Comparison of ENCODE assay signal across 23 cellular contexts in genomic region chr9:76296561-76297276, GRCh38.
DNase-seq lines count a peak whose midpoint lies in the region; ATAC-seq and TF ChIP-seq lines count a peak whose summit lies in the region.
"Had no signal": no experiment of that assay in that cellular context is flagged by ENCODE, and none has a peak within 500 bp of the region (broad histone marks: within the 10 kb centered on the region; RNA-seq: fewer than 3 reads in every experiment).

No MANE protein-coding gene starts in this region.

- no peaks in the 10 kb centered on the region for H3K79me2 ChIP-seq in Loucy (ENCODE audit: insufficient read depth, low read length)

- TF ChIP-seq CTCF in Loucy (conservative IDR thresholded peaks at IDR 0.05; ENCODE audit: low read length): no peak
- TF ChIP-seq CTCF in esophagus muscularis mucosa (IDR thresholded peaks at IDR 0.05): no peak
- no peak for TF ChIP-seq CTCF in sigmoid colon (IDR thresholded peaks at IDR 0.05)

- peak overlapping the region; percentile 18 to 55 (median 50) for H3K27ac ChIP-seq in esophagus muscularis mucosa (replicated peaks in 1 of 4)
- H3K27ac ChIP-seq in sigmoid colon: peak overlapping the region; percentile 28 to 70 (median 61)
- H3K27ac ChIP-seq: body of pancreas, dorsolateral prefrontal cortex, neutrophil, prostate gland had no signal

- H3K36me3 ChIP-seq in Loucy (ENCODE audit: insufficient read depth, low read length) (no peaks in the 10 kb centered on the region), esophagus muscularis mucosa (no peaks in the 10 kb centered on the region), sigmoid colon (no peaks in the 10 kb centered on the region)
- H3K36me3 ChIP-seq: lower lobe of right lung, neutrophil, prostate gland, vagina had no signal

- H3K9me3 ChIP-seq in Loucy (ENCODE audit: insufficient read depth, low read depth, low read length) (no peaks in the 10 kb centered on the region), esophagus muscularis mucosa (no peaks in the 10 kb centered on the region), sigmoid colon (no peaks in the 10 kb centered on the region)
- H3K9me3 ChIP-seq: body of pancreas, lower lobe of right lung, neutrophil, prostate gland, vagina had no signal

- no peaks in the 10 kb centered on the region for H3K27me3 ChIP-seq in Loucy (ENCODE audit: insufficient read depth, low read length, poor library complexity, severe bottlenecking)
- H3K27me3 ChIP-seq in esophagus muscularis mucosa: no peaks in the 10 kb centered on the region
- no peaks in the 10 kb centered on the region for H3K27me3 ChIP-seq in sigmoid colon
- H3K27me3 ChIP-seq: body of pancreas, neutrophil, vagina had no signal

- TF ChIP-seq EP300 in esophagus muscularis mucosa (IDR thresholded peaks at IDR 0.05) (no peak), sigmoid colon (IDR thresholded peaks at IDR 0.05) (no peak)

- TF ChIP-seq POLR2A in esophagus muscularis mucosa (IDR thresholded peaks at IDR 0.05; ENCODE audit: low read depth) (no peak), sigmoid colon (IDR thresholded peaks at IDR 0.05) (no peak)

- intact Hi-C loops in esophagus muscularis mucosa (cut with DNase I): loop anchor here (10.0 kb wide), 2 partner anchors 102 to 182 kb away; no protein-coding TSS in a partner anchor
- intact Hi-C loops in sigmoid colon (cut with DNase I): loop anchor here (5.0 kb wide), 1 partner anchor 404 kb away; the partner anchor contains the start of gene PCSK5

- H3K4me3 ChIP-seq in Loucy (ENCODE audit: low read length, poor library complexity, severe bottlenecking) (no peak overlapping the region), esophagus muscularis mucosa (no peak overlapping the region), sigmoid colon (no peak overlapping the region)
- H3K4me3 ChIP-seq: body of pancreas, dorsolateral prefrontal cortex, lower lobe of right lung, prostate gland had no signal

- H3K4me1 ChIP-seq in Loucy (ENCODE audit: insufficient read depth, low read length, poor library complexity, severe bottlenecking): peaks cover 7% of the 10 kb centered on the region
- peaks cover 0 to 30% (median 21%) of the 10 kb centered on the region in 4 donors for H3K4me1 ChIP-seq in esophagus muscularis mucosa
- H3K4me1 ChIP-seq in sigmoid colon: peaks cover 0 to 17% (median 16%) of the 10 kb centered on the region in 4 donors
- H3K4me1 ChIP-seq: body of pancreas, prostate gland had no signal

- WGBS in esophagus muscularis mucosa: 88% methylated on average over 9 of the region's 11 CpGs
- WGBS in sigmoid colon, 2 donors: 87 to 92% methylated on average over 11 of the region's 11 CpGs

- H4K20me1 ChIP-seq in Loucy (ENCODE audit: insufficient read depth, low read length, poor library complexity, severe bottlenecking): no peaks in the 10 kb centered on the region

- H3K4me2 ChIP-seq in Loucy (ENCODE audit: low read depth, low read length, poor library complexity, severe bottlenecking): no peak overlapping the region

- H2AFZ ChIP-seq in Loucy (ENCODE audit: low read length): 0 out of 2 replicates have a peak overlapping the region, but pooled peaks have one; percentile 67

- H3K9me2 ChIP-seq in Loucy (replicated peaks; ENCODE audit: low read depth, low read length): no peaks in the 10 kb centered on the region

- H3F3A ChIP-seq in Loucy (ENCODE audit: low read depth): no peaks in the 10 kb centered on the region

- ATAC-seq in GM21528 (IDR thresholded peaks at IDR 0.05; ENCODE audit: low FRiP score, unreplicated experiment): no peak
- ATAC-seq in GM18870 (IDR thresholded peaks at IDR 0.05; ENCODE audit: unreplicated experiment): no peak

- DNase-seq in COLO668 (lab: John Stamatoyannopoulos, UW; ENCODE audit: unreplicated experiment) (peak; percentile 40), esophagus muscularis mucosa (ENCODE audit: extremely low spot score) (no peak), sigmoid colon (no peak), inferior parietal cortex (ENCODE audit: extremely low spot score) (no peak)
- DNase-seq: activated B cell treated with CpG ODN at 0.5 μM for 24 hours; activated CD4-positive, alpha-beta memory T cell treated with anti-CD3 and anti-CD28 coated beads for 36 hours; activated gamma-delta T cell; cerebellar nuclear complex; dorsolateral prefrontal cortex; KBM-7; lower lobe of right lung; NCI-H1694 treated with DMSO at 0.1 percent for 48 hours; SHP77 treated with DMSO at 0.1 percent for 48 hours; stimulated activated CD4-positive, alpha-beta T cell treated with anti-CD3 and anti-CD28 coated beads, Interleukin-1b, Interleukin-23, amount 100 ng/mL, for 48 hours; substantia nigra; SW 1271 had no signal

- no peak overlapping the region for H3K9ac ChIP-seq in Loucy (ENCODE audit: low read depth, low read length, poor library complexity, severe bottlenecking)
